Comparison of ENCODE assay signal across 1 cellular context in genomic region chr15:90860942-90861675, GRCh38.
TF ChIP-seq lines count a peak whose summit lies in the region.

No MANE protein-coding gene starts in this region.

TF ChIP-seq in HepG2, 621 proteins besides CTCF, POLR2A, EP300 and RAD21 (continued from another document and continues in another):
- TF ChIP-seq JUND (CRISPR knock-in tag; IDR thresholded peaks at IDR 0.05) (peak; percentile 73), ZNF407 (CRISPR knock-in tag; IDR thresholded peaks at IDR 0.05; ENCODE audit: not compliant biosample characterization) (no peak), IKZF5 (CRISPR knock-in tag; IDR thresholded peaks at IDR 0.05) (peak; percentile 54; the same call in 1 of the 2 replicates), MIER2 (CRISPR knock-in tag; IDR thresholded peaks at IDR 0.05) (no peak; the same call in 1 of the 2 replicates), POLR2AphosphoS2 (IDR thresholded peaks at IDR 0.05; ENCODE audit: low read depth, low read length) (no peak), ZNF12 (CRISPR knock-in tag; IDR thresholded peaks at IDR 0.05) (peak; percentile 84; the same call in 1 of the 2 replicates), ZNF652 (CRISPR knock-in tag; IDR thresholded peaks at IDR 0.05; ENCODE audit: borderline replicate concordance, low read depth) (peak; percentile 32; the same call in 1 of the 2 replicates), ZSCAN21 (CRISPR knock-in tag; IDR thresholded peaks at IDR 0.05; ENCODE audit: borderline replicate concordance) (no peak), ZNF737 (CRISPR knock-in tag; IDR thresholded peaks at IDR 0.05; ENCODE audit: borderline replicate concordance) (no peak), BRD4 (CRISPR knock-in tag; IDR thresholded peaks at IDR 0.05) (peak; percentile 53; the same call in 1 of the 2 replicates), TGIF2 (CRISPR knock-in tag; IDR thresholded peaks at IDR 0.05) (peak; percentile 50; the same call in 1 of the 2 replicates), PAWR (CRISPR knock-in tag; IDR thresholded peaks at IDR 0.05; ENCODE audit: borderline replicate concordance) (no peak), ZNF468 (CRISPR knock-in tag; IDR thresholded peaks at IDR 0.05) (no peak), IRF1 (CRISPR knock-in tag; IDR thresholded peaks at IDR 0.05; ENCODE audit: low read depth) (no peak), ELK4 (CRISPR knock-in tag; IDR thresholded peaks at IDR 0.05; ENCODE audit: borderline replicate concordance) (no peak), TIGD3 (CRISPR knock-in tag; IDR thresholded peaks at IDR 0.05; ENCODE audit: borderline replicate concordance) (no peak), ZNF503 (CRISPR knock-in tag; IDR thresholded peaks at IDR 0.05) (peak; percentile 77; the same call in 1 of the 2 replicates), ZSCAN12 (CRISPR knock-in tag; IDR thresholded peaks at IDR 0.05) (no peak), PREB (CRISPR knock-in tag; IDR thresholded peaks at IDR 0.05) (no peak), RFX1 (IDR thresholded peaks at IDR 0.05) (no peak), ZNF639 (CRISPR knock-in tag; conservative IDR thresholded peaks at IDR 0.05) (no peak), LRRFIP1 (CRISPR knock-in tag; conservative IDR thresholded peaks at IDR 0.05) (no peak), ZBTB4 (CRISPR knock-in tag; IDR thresholded peaks at IDR 0.05; ENCODE audit: borderline replicate concordance) (no peak), KDM2A (CRISPR knock-in tag; IDR thresholded peaks at IDR 0.05; ENCODE audit: borderline replicate concordance, low read depth) (no peak; the same call in 1 of the 2 replicates), FLYWCH1 (CRISPR knock-in tag; IDR thresholded peaks at IDR 0.05) (no peak), ZNF597 (CRISPR knock-in tag; IDR thresholded peaks at IDR 0.05) (no peak)
